12 cellular contexts compared by ENCODE assay signal in genomic region chr1:230291731-230292620, GRCh38.
DNase-seq lines count a peak whose midpoint lies in the region; ATAC-seq, FAIRE-seq and TF ChIP-seq lines count a peak whose summit lies in the region.
"Had no signal": no experiment of that assay in that cellular context is flagged by ENCODE, and none has a peak within 500 bp of the region (broad histone marks: within the 10 kb centered on the region; RNA-seq: fewer than 3 reads in every experiment).

No MANE protein-coding gene starts in this region.

- no peak overlapping the region for H3K4me3 ChIP-seq in osteoblast (ENCODE audit: insufficient read depth, low read length)

- H3K4me1 ChIP-seq in osteoblast (ENCODE audit: insufficient read depth, low read length) = no peaks in the 10 kb centered on the region

- no peaks in the 10 kb centered on the region for H3K36me3 ChIP-seq in osteoblast (ENCODE audit: insufficient read depth, low read length)

- ATAC-seq in GM21576 (IDR thresholded peaks at IDR 0.05; ENCODE audit: unreplicated experiment) = no peak

- no peaks in the 10 kb centered on the region for H3K9me3 ChIP-seq in osteoblast (ENCODE audit: low read depth, low read length)

- no peak overlapping the region for H3K4me2 ChIP-seq in osteoblast (ENCODE audit: insufficient read depth, low read length)

- no peak for TF ChIP-seq POLR2A in H54 (IDR thresholded peaks at IDR 0.05; ENCODE audit: low read depth, low read length)

- H2AFZ ChIP-seq in osteoblast (ENCODE audit: low read length) = no peak overlapping the region

- H3K27me3 ChIP-seq in osteoblast (ENCODE audit: insufficient read depth, low read length) = peaks cover 10% of the 10 kb centered on the region

- H4K20me1 ChIP-seq in osteoblast (ENCODE audit: insufficient read depth, low read length) = no peaks in the 10 kb centered on the region

- no peak for FAIRE-seq in H54 (lab: Jason Lieb, UNC)
- FAIRE-seq: TTC549, urothelium cell line had no signal

- H3K27ac ChIP-seq in osteoblast (ENCODE audit: low read depth, low read length) = no peak overlapping the region

- TF ChIP-seq CTCF in osteoblast (IDR thresholded peaks at IDR 0.05; ENCODE audit: extremely low read depth, low read depth, low read length) = no peak

- DNase-seq in NCI-H1417 (lab: John Stamatoyannopoulos, UW) = peak in 2 of 3 experiments; percentile 69 to 85
- DNase-seq in NCI-H1417 treated with DMSO at 0.1 percent for 48 hours (lab: John Stamatoyannopoulos, UW) = no peak
- peak; percentile 31 for DNase-seq in NCI-H1092 (lab: John Stamatoyannopoulos, UW)
- peak; percentile 38 for DNase-seq in germinal center (ENCODE audit: low spot score)
- peak; percentile 56 for DNase-seq in osteoblast (ENCODE audit: insufficient read length, low spot score, missing footprints)
- DNase-seq in H54 (ENCODE audit: insufficient read length, low spot score) = no peak
- DNase-seq in GM03348 (ENCODE audit: low spot score) = no peak
- DNase-seq: activated CD8-positive, alpha-beta memory T cell treated with anti-CD3 and anti-CD28 coated beads, Interleukin-2, amount 50 U/mL, for 48 hours; stimulated activated CD4-positive, alpha-beta T cell treated with anti-CD3 and anti-CD28 coated beads, Interleukin-12 subunit alpha, Interleukin-12 subunit beta, amount 100 ng/mL, for 4 hours had no signal

- H3K79me2 ChIP-seq in osteoblast (ENCODE audit: insufficient read depth, low read length) = no peaks in the 10 kb centered on the region

Comparison
In these comparisons a context has a peak if more than half of its experiments do, and no peak if none do; other contexts are left out.
1. DNase-seq: peak in NCI-H1417 (2 of 3), NCI-H1092 (single experiment), germinal center (single experiment) and osteoblast (single experiment); none in NCI-H1417 treated with DMSO at 0.1 percent for 48 hours (single experiment), H54 (single experiment) and GM03348 (single experiment).